Comparison of ENCODE assay signal across 9 cellular contexts in genomic region chr1:190477687-190478192, GRCh38. TPM values are rescaled to one million over a fixed set of nuclear protein-coding genes. Genes with fewer than 3 reads are reported as not detected.
DNase-seq lines count a peak whose midpoint lies in the region; FAIRE-seq and TF ChIP-seq lines count a peak whose summit lies in the region.
"Had no signal": no experiment of that assay in that cellular context is flagged by ENCODE, and none has a peak within 500 bp of the region (broad histone marks: within the 10 kb centered on the region; RNA-seq: fewer than 3 reads in every experiment).

BRINP3 (minus strand) TSS chr1:190477864.

- in situ Hi-C loops in astrocyte of the cerebellum (cut with HindIII; ENCODE audit: low sequenced_read_pairs) = no loop called here

- H3K9me3 ChIP-seq in kidney (ENCODE audit: control insufficient read depth in 1 of 2, low read length in 2 of 2) (no peaks in the 10 kb centered on the region), tibial nerve (no peaks in the 10 kb centered on the region)
- H3K9me3 ChIP-seq: pancreas had no signal

- H3K9ac ChIP-seq in kidney (ENCODE audit: low read length in 2 of 2) = no peak within 1 kb of the TSS

- H3K4me1 ChIP-seq in kidney (ENCODE audit: control insufficient read depth in 1 of 2, insufficient read depth in 1 of 2, low read depth in 1 of 2, low read length in 2 of 2) = peaks cover 0 to 3% of the 10 kb centered on the region in 2 donors
- H3K4me1 ChIP-seq in tibial nerve = peaks cover 0 to 37% (median 0%) of the 10 kb centered on the region in 4 donors

- no peaks in the 10 kb centered on the region for H3K36me3 ChIP-seq in kidney (ENCODE audit: control insufficient read depth in 1 of 2, insufficient read depth in 2 of 2, low read length in 2 of 2)
- H3K36me3 ChIP-seq in tibial nerve = no peaks in the 10 kb centered on the region
- H3K36me3 ChIP-seq: pancreas had no signal

- H3K27ac ChIP-seq in kidney (ENCODE audit: low read depth in 2 of 2, low read length in 2 of 2) (no peak within 1 kb of the TSS), tibial nerve (peak within 1 kb of the TSS in 1 of 4 donors; percentile 30)
- H3K27ac ChIP-seq: pancreas had no signal

- DNase-seq in NCI-H2227 (lab: John Stamatoyannopoulos, UW; ENCODE audit: unreplicated experiment) (peak; percentile 34), NCI-H2227 treated with DMSO at 0.1 percent for 48 hours (lab: John Stamatoyannopoulos, UW) (no peak), astrocyte of the cerebellum (ENCODE audit: low read depth) (no peak), kidney (no peak), tibial nerve (ENCODE audit: low spot score in 2 of 2) (no peak), COLO829 (ENCODE audit: low spot score) (no peak), posterior vena cava (ENCODE audit: low spot score) (no peak), islet precursor cell (no peak)

- peak within 1 kb of the TSS; percentile 63 for H3K4me3 ChIP-seq in astrocyte of the cerebellum (ENCODE audit: low read depth, low read length)
- peak within 1 kb of the TSS; percentile 54 to 64 for H3K4me3 ChIP-seq in kidney (ENCODE audit: low read length in 2 of 2)
- H3K4me3 ChIP-seq in tibial nerve = peak within 1 kb of the TSS; percentile 16 to 49 (median 44)

- TF ChIP-seq POLR2A in tibial nerve (IDR thresholded peaks at IDR 0.05) = no peak

- no peak for FAIRE-seq in kidney (lab: Jason Lieb, UNC)
- FAIRE-seq: pancreas had no signal

- TF ChIP-seq CTCF in astrocyte of the cerebellum (IDR thresholded peaks at IDR 0.05; ENCODE audit: low read depth, low read length, missing control alignments) (no peak), kidney (IDR thresholded peaks at IDR 0.05; ENCODE audit: borderline replicate concordance, extremely low read depth, insufficient read depth) (no peak), tibial nerve (IDR thresholded peaks at IDR 0.05) (no peak)

- TF ChIP-seq EP300 in tibial nerve (IDR thresholded peaks at IDR 0.05) = no peak

- peaks cover 0 to 26% of the 10 kb centered on the region in 2 donors for H3K27me3 ChIP-seq in tibial nerve

- intact Hi-C loops in kidney (cut with DNase I) = no loop called here
- intact Hi-C loops in posterior vena cava (cut with DNase I) = no loop called here

- WGBS in tibial nerve, 2 donors = 9 to 10% methylated on average over 9 of the region's 9 CpGs

RNA-seq across cellular contexts. Expression of gene BRINP3, which starts in this region (rescaled TPM):
- total RNA-seq in kidney = 1.8 TPM
- 1.4 TPM for polyA plus RNA-seq in kidney (ENCODE audit: insufficient read depth, low read depth, low replicate concordance)
- under 1 TPM in 2 of 4 donors, not detected in 2; 0.20 to 0.21 TPM for total RNA-seq in tibial nerve
- under 1 TPM in 1 of 2 donors, not detected in 1; 0.28 TPM for total RNA-seq in posterior vena cava
